In the genomic region with DNA sequence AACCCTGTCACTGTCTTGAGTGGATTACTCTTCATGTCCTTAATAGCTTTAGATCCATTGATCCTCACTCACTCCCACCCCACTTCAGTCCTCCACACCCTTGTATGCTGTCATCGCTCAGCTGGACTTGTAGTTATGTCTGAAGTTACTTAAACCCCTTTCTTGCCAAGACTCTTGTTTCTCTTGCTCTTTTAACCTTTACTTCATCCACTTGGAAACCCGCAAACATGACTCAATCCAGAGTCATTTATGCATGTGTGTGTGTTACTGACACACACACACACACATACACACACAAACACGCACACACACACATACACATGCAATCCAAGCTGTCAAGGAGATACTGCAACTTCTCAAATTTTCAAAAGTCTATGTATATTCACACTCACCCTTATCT, we compare ENCODE assay signal across 19 cellular contexts.
DNase-seq lines count a peak whose midpoint lies in the region; ATAC-seq, FAIRE-seq and TF ChIP-seq lines count a peak whose summit lies in the region.
"Had no signal": no experiment of that assay in that cellular context is flagged by ENCODE, and none has a peak within 500 bp of the region (broad histone marks: within the 10 kb centered on the region; RNA-seq: fewer than 3 reads in every experiment).

No MANE protein-coding gene starts in this region.

- DNase-seq in activated CD8-positive, alpha-beta memory T cell treated with anti-CD3 and anti-CD28 coated beads, Interleukin-2, amount 10 ng/mL, durations not matched to agents 7 days and 5 days, result no peak
- DNase-seq in activated CD8-positive, alpha-beta memory T cell treated with anti-CD3 and anti-CD28 coated beads for 24 hours, result no peak
- DNase-seq in adipocyte (ENCODE audit: low read depth), result peak; percentile 50
- DNase-seq in glomerular visceral epithelial cell (ENCODE audit: extremely low spot score), result peak; percentile 58
- no peak for DNase-seq in thoracic aorta (ENCODE audit: low spot score)
- no peak for DNase-seq in effector CD4-positive, alpha-beta T cell
- DNase-seq in urothelium cell line (ENCODE audit: low spot score), result no peak
- DNase-seq in NK-92 treated with Interleukin-12 subunit alpha and Interleukin-12 subunit beta, amount 100 ng/mL, for 24 hours (lab: John Stamatoyannopoulos, UW), result no peak
- DNase-seq: activated B cell treated with CpG ODN at 0.5 μM for 24 hours; activated T-cell treated with anti-CD3 and anti-CD28 coated beads, Interleukin-2, amount 50 U/mL, for 72 hours; DMS 273 treated with DMSO at 0.1 percent for 48 hours; islet precursor cell; NCI-H1436; NCI-H774; nephron progenitor cell had no signal

- H3K9me3 Mint-ChIP-seq in activated CD8-positive, alpha-beta memory T cell treated with anti-CD3 and anti-CD28 coated beads, Interleukin-2, amount 10 ng/mL, durations not matched to agents 7 days and 5 days (ENCODE audit: low read depth), result no peaks in the 10 kb centered on the region
- H3K9me3 Mint-ChIP-seq: activated B cell treated with CpG ODN at 0.5 μM for 24 hours; activated T-cell treated with anti-CD3 and anti-CD28 coated beads, Interleukin-2, amount 50 U/mL, for 72 hours; nephron progenitor cell had no signal

- peaks cover 50% of the 10 kb centered on the region for H3K36me3 ChIP-seq in adipocyte (ENCODE audit: control insufficient read depth, insufficient read depth, low read length, severe bottlenecking)
- peaks cover 39% of the 10 kb centered on the region for H3K36me3 ChIP-seq in thoracic aorta

- no peak overlapping the region for H3K4me3 ChIP-seq in adipocyte (ENCODE audit: low read length)
- H3K4me3 ChIP-seq in thoracic aorta, result no peak overlapping the region
- H3K4me3 ChIP-seq: body of pancreas, tibial artery had no signal

- peaks cover 18% of the 10 kb centered on the region for H3K4me1 Mint-ChIP-seq in activated CD8-positive, alpha-beta memory T cell treated with anti-CD3 and anti-CD28 coated beads, Interleukin-2, amount 10 ng/mL, durations not matched to agents 7 days and 5 days

- ATAC-seq in activated CD8-positive, alpha-beta memory T cell treated with anti-CD3 and anti-CD28 coated beads, Interleukin-2, amount 10 ng/mL, durations not matched to agents 7 days and 5 days, result no peak
- peak; percentile 39 for ATAC-seq in thoracic aorta (ENCODE audit: insufficient number of reproducible peaks, low FRiP score, low read depth)
- ATAC-seq: activated T-cell treated with anti-CD3 and anti-CD28 coated beads, Interleukin-2, amount 50 U/mL, for 72 hours; body of pancreas had no signal

- peak overlapping the region; percentile 20 to 22 for H3K27ac ChIP-seq in thoracic aorta
- H3K27ac ChIP-seq: body of pancreas had no signal

- no peak overlapping the region for H3K9ac ChIP-seq in adipocyte (ENCODE audit: low read length)

- peak overlapping the region; percentile 18 for H3K27ac Mint-ChIP-seq in activated CD8-positive, alpha-beta memory T cell treated with anti-CD3 and anti-CD28 coated beads, Interleukin-2, amount 10 ng/mL, durations not matched to agents 7 days and 5 days
- H3K27ac Mint-ChIP-seq: activated B cell treated with CpG ODN at 0.5 μM for 24 hours; activated T-cell treated with anti-CD3 and anti-CD28 coated beads, Interleukin-2, amount 50 U/mL, for 72 hours had no signal

- TF ChIP-seq CTCF in thoracic aorta (IDR thresholded peaks at IDR 0.05), result no peak

- peaks cover 14% of the 10 kb centered on the region for H3K36me3 Mint-ChIP-seq in activated CD8-positive, alpha-beta memory T cell treated with anti-CD3 and anti-CD28 coated beads, Interleukin-2, amount 10 ng/mL, durations not matched to agents 7 days and 5 days

- CTCF ChIA-PET in activated CD8-positive, alpha-beta memory T cell treated with anti-CD3 and anti-CD28 coated beads, Interleukin-2, amount 10 ng/mL, durations not matched to agents 7 days and 5 days (lab: Charles Lee), result interaction anchor here (1.9 kb wide), 1 partner anchor 11 kb away, joined by 6 read pairs; no protein-coding TSS in a partner anchor

- no peaks in the 10 kb centered on the region for H3K27me3 ChIP-seq in adipocyte (replicated peaks; ENCODE audit: control insufficient read depth, insufficient read depth, low read length)
- no peaks in the 10 kb centered on the region for H3K27me3 ChIP-seq in thoracic aorta (replicated peaks; ENCODE audit: insufficient read depth)
- H3K27me3 ChIP-seq: body of pancreas, tibial artery had no signal

- FAIRE-seq in urothelium cell line (lab: Jason Lieb, UNC), result no peak
- FAIRE-seq: endothelial cell of umbilical vein, H54 had no signal

- no peaks in the 10 kb centered on the region for H3K9me3 ChIP-seq in adipocyte (ENCODE audit: control insufficient read depth, low read length)
- no peaks in the 10 kb centered on the region for H3K9me3 ChIP-seq in thoracic aorta
- H3K9me3 ChIP-seq: body of pancreas, tibial artery had no signal

- no peaks in the 10 kb centered on the region for H3K27me3 Mint-ChIP-seq in activated CD8-positive, alpha-beta memory T cell treated with anti-CD3 and anti-CD28 coated beads, Interleukin-2, amount 10 ng/mL, durations not matched to agents 7 days and 5 days
- H3K27me3 Mint-ChIP-seq: activated B cell treated with CpG ODN at 0.5 μM for 24 hours had no signal

- H3K4me3 Mint-ChIP-seq in activated CD8-positive, alpha-beta memory T cell treated with anti-CD3 and anti-CD28 coated beads, Interleukin-2, amount 10 ng/mL, durations not matched to agents 7 days and 5 days, result no peak overlapping the region
- H3K4me3 Mint-ChIP-seq: activated B cell treated with CpG ODN at 0.5 μM for 24 hours; activated T-cell treated with anti-CD3 and anti-CD28 coated beads, Interleukin-2, amount 50 U/mL, for 72 hours; nephron progenitor cell had no signal

- H3K4me1 ChIP-seq in adipocyte (ENCODE audit: control insufficient read depth, insufficient read depth, low read length) (peaks cover 14% of the 10 kb centered on the region), thoracic aorta (ENCODE audit: control insufficient read depth in 1 of 2, low read depth in 2 of 2) (peaks cover 24 to 30% of the 10 kb centered on the region in 2 donors)

Comparison
In these comparisons a context has a peak if more than half of its experiments do, and no peak if none do; other contexts are left out.
1. DNase-seq: peak in adipocyte (single experiment) and glomerular visceral epithelial cell (single experiment); none in activated CD8-positive, alpha-beta memory T cell treated with anti-CD3 and anti-CD28 coated beads, Interleukin-2, amount 10 ng/mL, durations not matched to agents 7 days and 5 days (single experiment), activated CD8-positive, alpha-beta memory T cell treated with anti-CD3 and anti-CD28 coated beads for 24 hours (single experiment), thoracic aorta (single experiment), effector CD4-positive, alpha-beta T cell (single experiment), urothelium cell line (single experiment) and NK-92 treated with Interleukin-12 subunit alpha and Interleukin-12 subunit beta, amount 100 ng/mL, for 24 hours (single experiment).